In genomic region chr7:82808633-82809032, GRCh38 we compare ENCODE assay signal across 23 cellular contexts.
"Had no signal": no experiment of that assay in that cellular context is flagged by ENCODE, and none has a peak within 500 bp of the region (broad histone marks: within the 10 kb centered on the region; RNA-seq: fewer than 3 reads in every experiment).

No MANE protein-coding gene starts in this region.

- H3K4me3 ChIP-seq: esophagus squamous epithelium, gastrocnemius medialis, heart right ventricle, left lung, lower lobe of right lung, mucosa of descending colon had no signal

- H3K4me1 ChIP-seq: esophagus squamous epithelium, gastrocnemius medialis, heart right ventricle, left lung, lower lobe of right lung had no signal

- H3K9me3 ChIP-seq: esophagus squamous epithelium, gastrocnemius medialis, heart right ventricle, left lung, lower lobe of right lung, mucosa of descending colon had no signal

- H3K27ac ChIP-seq: epithelial cell of prostate, esophagus squamous epithelium, gastrocnemius medialis, heart right ventricle, left lung, lower lobe of right lung had no signal

- H3K36me3 ChIP-seq: esophagus squamous epithelium, gastrocnemius medialis, heart right ventricle, left lung, lower lobe of right lung had no signal

- H3K27me3 ChIP-seq: esophagus squamous epithelium, gastrocnemius medialis, heart right ventricle, left lung had no signal

- ATAC-seq: effector memory CD8-positive, alpha-beta T cell; esophagus mucosa; gastrocnemius medialis; heart right ventricle; left cardiac atrium; left lung; left ventricle myocardium superior; lower lobe of right lung; mucosa of descending colon; naive thymus-derived CD8-positive, alpha-beta T cell had no signal

- DNase-seq: cortex of kidney; effector CD8-positive, alpha-beta T cell; effector memory CD8-positive, alpha-beta T cell; endodermal cell; erythroblast; esophagus squamous epithelium; foreskin fibroblast; foreskin melanocyte; gastrocnemius medialis; glutamatergic neuron; head of caudate nucleus; heart right ventricle; hippocampal formation; left cardiac atrium; left lung; left ventricle myocardium superior; lower lobe of right lung; mesenchymal stem cell; mucosa of descending colon; naive B cell; naive thymus-derived CD8-positive, alpha-beta T cell had no signal
